ENCODE assay signal across 8 cellular contexts in the genomic region with DNA sequence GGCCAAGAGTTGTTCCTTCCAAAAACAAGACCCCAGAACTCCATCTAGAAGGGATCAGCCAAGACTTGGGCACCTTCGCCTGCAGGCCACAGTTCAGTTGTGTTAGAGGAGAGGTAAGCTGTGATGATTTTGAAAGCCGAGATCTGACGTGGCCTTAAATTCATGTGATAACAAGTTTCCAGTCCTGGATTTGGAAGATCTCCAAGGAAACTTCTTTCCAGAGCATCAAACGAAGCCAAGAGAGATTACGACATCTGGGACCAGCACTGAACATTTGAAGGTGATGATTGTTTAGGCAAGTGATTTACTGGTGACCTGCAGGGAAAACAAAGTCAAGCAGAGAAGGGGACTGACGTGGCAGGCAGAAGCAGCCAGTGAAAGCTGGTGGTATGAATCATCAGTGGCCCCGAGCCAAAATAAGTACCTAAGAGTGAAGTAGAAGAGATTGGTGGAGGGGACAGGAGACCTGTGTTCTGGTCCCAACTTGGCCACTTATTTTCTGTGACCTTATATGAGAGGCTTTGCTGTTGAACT.
A peak's percentile ranks its signal among the peaks of the same experiment; 100 is the strongest.
DNase-seq lines count a peak whose midpoint lies in the region; ATAC-seq and TF ChIP-seq lines count a peak whose summit lies in the region.

No MANE protein-coding gene starts in this region.

- 2% methylated on average over 5 of the region's 7 CpGs for WGBS in mammary epithelial cell (ENCODE audit: low coverage, missing lambda C conversion rate)
- WGBS in trophoblast cell (ENCODE audit: extremely low coverage, insufficient coverage, insufficient read length) = no CpG with 5 or more reads among the region's 7 CpGs

- H3K27me3 ChIP-seq in mammary epithelial cell (ENCODE audit: insufficient read depth, low read length) = no peaks in the 10 kb centered on the region
- no peaks in the 10 kb centered on the region for H3K27me3 ChIP-seq in trophoblast cell (ENCODE audit: insufficient read depth, low read length)

- CTCF ChIA-PET in mammary epithelial cell (lab: Charles Lee; ENCODE audit: low non-redundant PET) = no interaction called here

- H3K4me3 ChIP-seq in mammary epithelial cell (replicated peaks in 1 of 3; ENCODE audit: insufficient read depth in 1 of 3, low read depth in 2 of 3, low read length in 3 of 3) (no peak overlapping the region), trophoblast cell (ENCODE audit: low read depth, low read length) (no peak overlapping the region)

- no peak overlapping the region for H4K8ac ChIP-seq in trophoblast cell (ENCODE audit: low read depth, low read length)

- peak; percentile 56 to 66 for ATAC-seq in activated CD4-positive, CD25-positive, alpha-beta regulatory T cell treated with anti-CD3 and anti-CD28 coated beads, Interleukin-2, amount 50 U/mL, for 24 hours
- ATAC-seq in HG03439 (IDR thresholded peaks at IDR 0.05; ENCODE audit: unreplicated experiment) = peak; percentile 65

- H3K36me3 ChIP-seq in mammary epithelial cell (ENCODE audit: insufficient read depth, low read length) (no peaks in the 10 kb centered on the region), trophoblast cell (ENCODE audit: control insufficient read depth in 1 of 2, insufficient read depth in 2 of 2, low read length in 2 of 2) (no peaks in the 10 kb centered on the region)

- no peak overlapping the region for H3K23ac ChIP-seq in trophoblast cell (ENCODE audit: low read length)

- BruUV-seq in mammary epithelial cell (replicated peaks; lab: Mats Ljungman, UMichigan) = no TSS peak

- no peak overlapping the region for H2BK12ac ChIP-seq in trophoblast cell (ENCODE audit: low read length)

- H3K4ac ChIP-seq in trophoblast cell (ENCODE audit: low read depth, low read length) = no peak overlapping the region

- in situ Hi-C loops in mammary epithelial cell (cut with MboI; ENCODE audit: low sequenced_read_pairs in 2 of 2) = no loop called here

- H4K20me1 ChIP-seq in mammary epithelial cell (ENCODE audit: insufficient read depth, low read length) = no peaks in the 10 kb centered on the region

- no peak overlapping the region for H4K12ac ChIP-seq in trophoblast cell (ENCODE audit: low read depth, low read length)

- H4K91ac ChIP-seq in trophoblast cell (ENCODE audit: low read depth, low read length) = no peak overlapping the region

- H3K4me1 ChIP-seq in mammary epithelial cell (ENCODE audit: insufficient read depth, low read length) (peaks cover 13% of the 10 kb centered on the region), trophoblast cell (ENCODE audit: control insufficient read depth in 1 of 2, insufficient read depth in 2 of 2, low read length in 2 of 2) (no peaks in the 10 kb centered on the region)

- TF ChIP-seq CTCF in mammary epithelial cell (conservative IDR thresholded peaks at IDR 0.05 in 1 of 2, IDR thresholded peaks at IDR 0.05 in 1 of 2; ENCODE audit: extremely low read depth in 1 of 2, insufficient read depth in 1 of 2, low read depth in 1 of 2, low read length in 2 of 2) = no peak

- DNase-seq in activated CD4-positive, CD25-positive, alpha-beta regulatory T cell (lab: John Stamatoyannopoulos, UW) = no peak
- DNase-seq in mammary epithelial cell = peak; percentile 99
- peak; percentile 75 to 82 for DNase-seq in trophoblast cell
- DNase-seq in NCI-H82 treated with DMSO at 0.1 percent for 48 hours (lab: John Stamatoyannopoulos, UW; ENCODE audit: unreplicated experiment) = no peak
- DNase-seq in NCI-H524 treated with DMSO at 0.1 percent for 48 hours (lab: John Stamatoyannopoulos, UW) = no peak
- no peak for DNase-seq in SKM-1 treated with dmso at 0.1 percent for 144 hours (lab: John Stamatoyannopoulos, UW; ENCODE audit: unreplicated experiment)

- intact Hi-C loops in mammary epithelial cell (cut with micrococcal nuclease) = loop anchor here (5.0 to 10.0 kb wide), 2 partner anchors 149 to 213 kb away; no protein-coding TSS in a partner anchor

- H3K18ac ChIP-seq in trophoblast cell (ENCODE audit: low read length) = no peak overlapping the region

- H2BK120ac ChIP-seq in trophoblast cell (ENCODE audit: insufficient read depth, low read length, poor library complexity) = no peak overlapping the region

- H3K9me3 ChIP-seq in mammary epithelial cell (replicated peaks; ENCODE audit: insufficient read depth, low read length) = no peaks in the 10 kb centered on the region
- H3K9me3 ChIP-seq in trophoblast cell (ENCODE audit: insufficient read depth, low read depth, low read length) = no peaks in the 10 kb centered on the region

- H2AFZ ChIP-seq in mammary epithelial cell (ENCODE audit: low read depth, low read length) (no peak overlapping the region), trophoblast cell (ENCODE audit: insufficient read depth, low read length, poor library complexity) (no peak overlapping the region)

- H3K79me2 ChIP-seq in mammary epithelial cell (ENCODE audit: insufficient read depth, low read length) (no peaks in the 10 kb centered on the region), trophoblast cell (ENCODE audit: control insufficient read depth, insufficient read depth, low read length, poor library complexity) (no peaks in the 10 kb centered on the region)

- dilution Hi-C loops in mammary epithelial cell (cut with HindIII; ENCODE audit: low sequenced_read_pairs) = no loop called here

- H3K4me2 ChIP-seq in mammary epithelial cell (ENCODE audit: insufficient read depth, low read depth, low read length) (no peak overlapping the region), trophoblast cell (ENCODE audit: low read length) (no peak overlapping the region)

- H3K14ac ChIP-seq in trophoblast cell (ENCODE audit: low read length) = no peak overlapping the region

- H3K27ac ChIP-seq in mammary epithelial cell (ENCODE audit: insufficient read depth, low read depth, low read length) (peak overlapping the region; percentile 20), trophoblast cell (ENCODE audit: low read depth, low read length) (no peak overlapping the region)

- H3K9ac ChIP-seq in mammary epithelial cell (ENCODE audit: insufficient read depth, low read length) (no peak overlapping the region), trophoblast cell (ENCODE audit: low read length) (no peak overlapping the region)

- no peak overlapping the region for H2AK5ac ChIP-seq in trophoblast cell (ENCODE audit: low read length)

- no peaks in the 10 kb centered on the region for H3K79me1 ChIP-seq in trophoblast cell (ENCODE audit: low read length)

- no peak overlapping the region for H2BK5ac ChIP-seq in trophoblast cell (ENCODE audit: low read depth, low read length, poor library complexity)

Comparison
In these comparisons a context has a peak if more than half of its experiments do, and no peak if none do; other contexts are left out.
1. DNase-seq: peak in mammary epithelial cell (single experiment) and trophoblast cell (2 of 2); none in activated CD4-positive, CD25-positive, alpha-beta regulatory T cell (0 of 4), NCI-H82 treated with DMSO at 0.1 percent for 48 hours (single experiment), NCI-H524 treated with DMSO at 0.1 percent for 48 hours (single experiment) and SKM-1 treated with dmso at 0.1 percent for 144 hours (single experiment).